ENCODE assay signal across 11 cellular contexts in genomic region chr15:93296786-93297500, GRCh38.
"Had no signal": no experiment of that assay in that cellular context is flagged by ENCODE, and none has a peak within 500 bp of the region (broad histone marks: within the 10 kb centered on the region; RNA-seq: fewer than 3 reads in every experiment).

No MANE protein-coding gene starts in this region.

- H3K4me1 Mint-ChIP-seq: activated B cell treated with CpG ODN at 0.5 μM for 24 hours; activated CD4-positive, alpha-beta T cell treated with anti-CD3 and anti-CD28 coated beads, Interleukin-2, amount 10 ng/mL, durations not matched to agents 7 days and 5 days had no signal

- H3K27ac Mint-ChIP-seq: activated B cell treated with CpG ODN at 0.5 μM for 24 hours; activated CD4-positive, alpha-beta T cell treated with anti-CD3 and anti-CD28 coated beads, Interleukin-2, amount 10 ng/mL, durations not matched to agents 7 days and 5 days; activated T-cell treated with anti-CD3 and anti-CD28 coated beads, Interleukin-2, amount 50 U/mL, for 72 hours; T-helper 17 cell had no signal

- H3K9me3 Mint-ChIP-seq: activated B cell treated with CpG ODN at 0.5 μM for 24 hours; activated CD4-positive, alpha-beta T cell treated with anti-CD3 and anti-CD28 coated beads, Interleukin-2, amount 10 ng/mL, durations not matched to agents 7 days and 5 days; activated T-cell treated with anti-CD3 and anti-CD28 coated beads, Interleukin-2, amount 50 U/mL, for 72 hours had no signal

- H3K27me3 Mint-ChIP-seq: activated B cell treated with CpG ODN at 0.5 μM for 24 hours had no signal

- DNase-seq: activated B cell treated with CpG ODN at 0.5 μM for 24 hours; activated CD4-positive, alpha-beta T cell treated with anti-CD3 and anti-CD28 coated beads, Interleukin-2, amount 10 ng/mL, durations not matched to agents 7 days and 5 days; activated T-cell treated with anti-CD3 and anti-CD28 coated beads, Interleukin-2, amount 50 U/mL, for 72 hours; caudate nucleus; colonic mucosa; effector memory CD4-positive, alpha-beta T cell; hippocampal formation; kidney glomerular epithelial cell; stimulated activated CD4-positive, alpha-beta T cell treated with anti-CD3 and anti-CD28 coated beads, Interleukin-4, amount 100 ng/mL, for 4 hours; stomach; T-helper 17 cell had no signal

- H3K4me3 Mint-ChIP-seq: activated B cell treated with CpG ODN at 0.5 μM for 24 hours; activated CD4-positive, alpha-beta T cell treated with anti-CD3 and anti-CD28 coated beads, Interleukin-2, amount 10 ng/mL, durations not matched to agents 7 days and 5 days; activated T-cell treated with anti-CD3 and anti-CD28 coated beads, Interleukin-2, amount 50 U/mL, for 72 hours; T-helper 17 cell had no signal

- ATAC-seq: activated T-cell treated with anti-CD3 and anti-CD28 coated beads, Interleukin-2, amount 50 U/mL, for 72 hours; T-helper 17 cell had no signal
